Comparison of ENCODE assay signal across 1 cellular context in the genomic region with DNA sequence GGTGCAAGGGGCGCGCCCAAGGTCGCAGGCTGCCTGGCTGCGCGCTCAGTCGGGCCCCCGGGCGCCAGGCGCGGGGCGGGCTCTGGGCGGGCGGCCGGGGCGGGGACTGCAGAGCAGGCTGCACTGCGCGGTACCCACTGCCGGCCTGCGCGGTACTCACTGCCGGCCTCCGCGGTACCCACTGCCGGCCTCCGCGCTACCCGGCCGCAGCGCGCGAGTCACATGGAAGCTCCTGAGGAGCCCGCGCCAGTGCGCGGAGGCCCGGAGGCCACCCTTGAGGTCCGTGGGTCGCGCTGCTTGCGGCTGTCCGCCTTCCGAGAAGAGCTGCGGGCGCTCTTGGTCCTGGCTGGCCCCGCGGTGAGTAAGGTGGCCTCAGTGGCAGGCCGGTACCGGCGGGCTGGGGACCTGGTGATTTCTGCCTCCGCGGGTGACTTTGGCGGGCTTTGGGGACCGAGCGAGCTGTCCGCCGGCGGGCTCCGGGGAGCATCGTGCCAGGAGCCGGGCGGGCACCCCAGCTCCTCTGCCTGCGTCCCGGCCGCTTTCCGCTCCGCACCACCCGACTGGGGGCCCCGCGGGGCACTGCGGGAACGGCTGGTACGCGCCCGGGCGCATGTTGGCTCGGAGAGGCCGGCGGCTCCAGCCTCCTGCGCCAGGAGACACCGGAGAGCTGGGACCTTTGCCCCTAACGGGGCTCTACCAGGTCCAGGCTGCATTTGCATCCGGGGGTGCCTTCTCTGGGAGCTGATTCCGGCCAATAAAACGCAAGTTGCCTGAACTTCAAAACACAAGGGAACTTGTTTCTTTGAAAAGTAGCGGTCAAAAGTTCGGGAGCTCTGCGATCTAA.
A peak's percentile ranks its signal among the peaks of the same experiment; 100 is the strongest.
TF ChIP-seq lines count a peak whose summit lies in the region.

A gene with protein sequence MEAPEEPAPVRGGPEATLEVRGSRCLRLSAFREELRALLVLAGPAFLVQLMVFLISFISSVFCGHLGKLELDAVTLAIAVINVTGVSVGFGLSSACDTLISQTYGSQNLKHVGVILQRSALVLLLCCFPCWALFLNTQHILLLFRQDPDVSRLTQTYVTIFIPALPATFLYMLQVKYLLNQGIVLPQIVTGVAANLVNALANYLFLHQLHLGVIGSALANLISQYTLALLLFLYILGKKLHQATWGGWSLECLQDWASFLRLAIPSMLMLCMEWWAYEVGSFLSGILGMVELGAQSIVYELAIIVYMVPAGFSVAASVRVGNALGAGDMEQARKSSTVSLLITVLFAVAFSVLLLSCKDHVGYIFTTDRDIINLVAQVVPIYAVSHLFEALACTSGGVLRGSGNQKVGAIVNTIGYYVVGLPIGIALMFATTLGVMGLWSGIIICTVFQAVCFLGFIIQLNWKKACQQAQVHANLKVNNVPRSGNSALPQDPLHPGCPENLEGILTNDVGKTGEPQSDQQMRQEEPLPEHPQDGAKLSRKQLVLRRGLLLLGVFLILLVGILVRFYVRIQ (plus strand): TSS at position 137 of the 844 bp plus-strand sequence. CDS start 86 bp downstream, at position 223.

TF ChIP-seq in HepG2, 621 proteins besides CTCF, POLR2A, EP300 and RAD21 (continued from another document and continues in another):
- TF ChIP-seq, protein P1, sequence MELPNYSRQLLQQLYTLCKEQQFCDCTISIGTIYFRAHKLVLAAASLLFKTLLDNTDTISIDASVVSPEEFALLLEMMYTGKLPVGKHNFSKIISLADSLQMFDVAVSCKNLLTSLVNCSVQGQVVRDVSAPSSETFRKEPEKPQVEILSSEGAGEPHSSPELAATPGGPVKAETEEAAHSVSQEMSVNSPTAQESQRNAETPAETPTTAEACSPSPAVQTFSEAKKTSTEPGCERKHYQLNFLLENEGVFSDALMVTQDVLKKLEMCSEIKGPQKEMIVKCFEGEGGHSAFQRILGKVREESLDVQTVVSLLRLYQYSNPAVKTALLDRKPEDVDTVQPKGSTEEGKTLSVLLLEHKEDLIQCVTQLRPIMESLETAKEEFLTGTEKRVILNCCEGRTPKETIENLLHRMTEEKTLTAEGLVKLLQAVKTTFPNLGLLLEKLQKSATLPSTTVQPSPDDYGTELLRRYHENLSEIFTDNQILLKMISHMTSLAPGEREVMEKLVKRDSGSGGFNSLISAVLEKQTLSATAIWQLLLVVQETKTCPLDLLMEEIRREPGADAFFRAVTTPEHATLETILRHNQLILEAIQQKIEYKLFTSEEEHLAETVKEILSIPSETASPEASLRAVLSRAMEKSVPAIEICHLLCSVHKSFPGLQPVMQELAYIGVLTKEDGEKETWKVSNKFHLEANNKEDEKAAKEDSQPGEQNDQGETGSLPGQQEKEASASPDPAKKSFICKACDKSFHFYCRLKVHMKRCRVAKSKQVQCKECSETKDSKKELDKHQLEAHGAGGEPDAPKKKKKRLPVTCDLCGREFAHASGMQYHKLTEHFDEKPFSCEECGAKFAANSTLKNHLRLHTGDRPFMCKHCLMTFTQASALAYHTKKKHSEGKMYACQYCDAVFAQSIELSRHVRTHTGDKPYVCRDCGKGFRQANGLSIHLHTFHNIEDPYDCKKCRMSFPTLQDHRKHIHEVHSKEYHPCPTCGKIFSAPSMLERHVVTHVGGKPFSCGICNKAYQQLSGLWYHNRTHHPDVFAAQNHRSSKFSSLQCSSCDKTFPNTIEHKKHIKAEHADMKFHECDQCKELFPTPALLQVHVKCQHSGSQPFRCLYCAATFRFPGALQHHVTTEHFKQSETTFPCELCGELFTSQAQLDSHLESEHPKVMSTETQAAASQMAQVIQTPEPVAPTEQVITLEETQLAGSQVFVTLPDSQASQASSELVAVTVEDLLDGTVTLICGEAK (IDR thresholded peaks at IDR 0.05): no peak
- TF ChIP-seq, protein P1 (CRISPR knock-in tag; IDR thresholded peaks at IDR 0.05): peak; percentile 32; the same call in 1 of the 2 replicates
- TF ChIP-seq TMF1 (CRISPR knock-in tag; IDR thresholded peaks at IDR 0.05; ENCODE audit: low read depth) (peak; percentile 66; the same call in 1 of the 2 replicates), RARA (CRISPR knock-in tag; IDR thresholded peaks at IDR 0.05) (peak; percentile 52), ADNP (CRISPR knock-in tag; IDR thresholded peaks at IDR 0.05) (no peak), EZH2 (conservative IDR thresholded peaks at IDR 0.05; ENCODE audit: low read depth, low read length) (no peak), ZNF619 (CRISPR knock-in tag; IDR thresholded peaks at IDR 0.05) (no peak), RFX3 (CRISPR knock-in tag; IDR thresholded peaks at IDR 0.05) (no peak), CCDC6 (CRISPR knock-in tag; IDR thresholded peaks at IDR 0.05) (no peak), SUZ12 (IDR thresholded peaks at IDR 0.05; ENCODE audit: low read depth, low read length) (no peak), ARNT (IDR thresholded peaks at IDR 0.05) (no peak), ARID2 (CRISPR knock-in tag; IDR thresholded peaks at IDR 0.05; ENCODE audit: borderline replicate concordance) (no peak), ZNF766 (CRISPR knock-in tag; IDR thresholded peaks at IDR 0.05; ENCODE audit: borderline replicate concordance) (no peak), HOXA5 (CRISPR knock-in tag; IDR thresholded peaks at IDR 0.05) (no peak; the same call in 1 of the 2 replicates), CREB1 (IDR thresholded peaks at IDR 0.05) (no peak), CREB1 (CRISPR knock-in tag; IDR thresholded peaks at IDR 0.05) (no peak), ZNF12 (CRISPR knock-in tag; IDR thresholded peaks at IDR 0.05) (no peak), SKI (IDR thresholded peaks at IDR 0.05; ENCODE audit: partially characterized antibody) (peak; percentile 47), EED (CRISPR knock-in tag; IDR thresholded peaks at IDR 0.05) (no peak; the same call in 1 of the 2 replicates), SNAI1 (CRISPR knock-in tag; IDR thresholded peaks at IDR 0.05; ENCODE audit: borderline replicate concordance) (peak; percentile 89; the same call in 1 of the 2 replicates)
- TF ChIP-seq, protein P2, sequence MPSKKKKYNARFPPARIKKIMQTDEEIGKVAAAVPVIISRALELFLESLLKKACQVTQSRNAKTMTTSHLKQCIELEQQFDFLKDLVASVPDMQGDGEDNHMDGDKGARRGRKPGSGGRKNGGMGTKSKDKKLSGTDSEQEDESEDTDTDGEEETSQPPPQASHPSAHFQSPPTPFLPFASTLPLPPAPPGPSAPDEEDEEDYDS (CRISPR knock-in tag; IDR thresholded peaks at IDR 0.05): peak; percentile 31; the same call in 1 of the 2 replicates
- TF ChIP-seq, protein P3, sequence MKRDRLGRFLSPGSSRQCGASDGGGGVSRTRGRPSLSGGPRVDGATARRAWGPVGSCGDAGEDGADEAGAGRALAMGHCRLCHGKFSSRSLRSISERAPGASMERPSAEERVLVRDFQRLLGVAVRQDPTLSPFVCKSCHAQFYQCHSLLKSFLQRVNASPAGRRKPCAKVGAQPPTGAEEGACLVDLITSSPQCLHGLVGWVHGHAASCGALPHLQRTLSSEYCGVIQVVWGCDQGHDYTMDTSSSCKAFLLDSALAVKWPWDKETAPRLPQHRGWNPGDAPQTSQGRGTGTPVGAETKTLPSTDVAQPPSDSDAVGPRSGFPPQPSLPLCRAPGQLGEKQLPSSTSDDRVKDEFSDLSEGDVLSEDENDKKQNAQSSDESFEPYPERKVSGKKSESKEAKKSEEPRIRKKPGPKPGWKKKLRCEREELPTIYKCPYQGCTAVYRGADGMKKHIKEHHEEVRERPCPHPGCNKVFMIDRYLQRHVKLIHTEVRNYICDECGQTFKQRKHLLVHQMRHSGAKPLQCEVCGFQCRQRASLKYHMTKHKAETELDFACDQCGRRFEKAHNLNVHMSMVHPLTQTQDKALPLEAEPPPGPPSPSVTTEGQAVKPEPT (CRISPR knock-in tag; IDR thresholded peaks at IDR 0.05; ENCODE audit: low read depth): no peak
- TF ChIP-seq, protein P4, sequence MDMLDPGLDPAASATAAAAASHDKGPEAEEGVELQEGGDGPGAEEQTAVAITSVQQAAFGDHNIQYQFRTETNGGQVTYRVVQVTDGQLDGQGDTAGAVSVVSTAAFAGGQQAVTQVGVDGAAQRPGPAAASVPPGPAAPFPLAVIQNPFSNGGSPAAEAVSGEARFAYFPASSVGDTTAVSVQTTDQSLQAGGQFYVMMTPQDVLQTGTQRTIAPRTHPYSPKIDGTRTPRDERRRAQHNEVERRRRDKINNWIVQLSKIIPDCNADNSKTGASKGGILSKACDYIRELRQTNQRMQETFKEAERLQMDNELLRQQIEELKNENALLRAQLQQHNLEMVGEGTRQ (IDR thresholded peaks at IDR 0.05; ENCODE audit: low read depth, low read length): no peak
- TF ChIP-seq, protein P4 (CRISPR knock-in tag; IDR thresholded peaks at IDR 0.05; ENCODE audit: borderline replicate concordance): no peak
- TF ChIP-seq, protein P5, sequence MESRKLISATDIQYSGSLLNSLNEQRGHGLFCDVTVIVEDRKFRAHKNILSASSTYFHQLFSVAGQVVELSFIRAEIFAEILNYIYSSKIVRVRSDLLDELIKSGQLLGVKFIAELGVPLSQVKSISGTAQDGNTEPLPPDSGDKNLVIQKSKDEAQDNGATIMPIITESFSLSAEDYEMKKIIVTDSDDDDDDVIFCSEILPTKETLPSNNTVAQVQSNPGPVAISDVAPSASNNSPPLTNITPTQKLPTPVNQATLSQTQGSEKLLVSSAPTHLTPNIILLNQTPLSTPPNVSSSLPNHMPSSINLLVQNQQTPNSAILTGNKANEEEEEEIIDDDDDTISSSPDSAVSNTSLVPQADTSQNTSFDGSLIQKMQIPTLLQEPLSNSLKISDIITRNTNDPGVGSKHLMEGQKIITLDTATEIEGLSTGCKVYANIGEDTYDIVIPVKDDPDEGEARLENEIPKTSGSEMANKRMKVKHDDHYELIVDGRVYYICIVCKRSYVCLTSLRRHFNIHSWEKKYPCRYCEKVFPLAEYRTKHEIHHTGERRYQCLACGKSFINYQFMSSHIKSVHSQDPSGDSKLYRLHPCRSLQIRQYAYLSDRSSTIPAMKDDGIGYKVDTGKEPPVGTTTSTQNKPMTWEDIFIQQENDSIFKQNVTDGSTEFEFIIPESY (CRISPR knock-in tag; IDR thresholded peaks at IDR 0.05): no peak
- TF ChIP-seq, protein P6, sequence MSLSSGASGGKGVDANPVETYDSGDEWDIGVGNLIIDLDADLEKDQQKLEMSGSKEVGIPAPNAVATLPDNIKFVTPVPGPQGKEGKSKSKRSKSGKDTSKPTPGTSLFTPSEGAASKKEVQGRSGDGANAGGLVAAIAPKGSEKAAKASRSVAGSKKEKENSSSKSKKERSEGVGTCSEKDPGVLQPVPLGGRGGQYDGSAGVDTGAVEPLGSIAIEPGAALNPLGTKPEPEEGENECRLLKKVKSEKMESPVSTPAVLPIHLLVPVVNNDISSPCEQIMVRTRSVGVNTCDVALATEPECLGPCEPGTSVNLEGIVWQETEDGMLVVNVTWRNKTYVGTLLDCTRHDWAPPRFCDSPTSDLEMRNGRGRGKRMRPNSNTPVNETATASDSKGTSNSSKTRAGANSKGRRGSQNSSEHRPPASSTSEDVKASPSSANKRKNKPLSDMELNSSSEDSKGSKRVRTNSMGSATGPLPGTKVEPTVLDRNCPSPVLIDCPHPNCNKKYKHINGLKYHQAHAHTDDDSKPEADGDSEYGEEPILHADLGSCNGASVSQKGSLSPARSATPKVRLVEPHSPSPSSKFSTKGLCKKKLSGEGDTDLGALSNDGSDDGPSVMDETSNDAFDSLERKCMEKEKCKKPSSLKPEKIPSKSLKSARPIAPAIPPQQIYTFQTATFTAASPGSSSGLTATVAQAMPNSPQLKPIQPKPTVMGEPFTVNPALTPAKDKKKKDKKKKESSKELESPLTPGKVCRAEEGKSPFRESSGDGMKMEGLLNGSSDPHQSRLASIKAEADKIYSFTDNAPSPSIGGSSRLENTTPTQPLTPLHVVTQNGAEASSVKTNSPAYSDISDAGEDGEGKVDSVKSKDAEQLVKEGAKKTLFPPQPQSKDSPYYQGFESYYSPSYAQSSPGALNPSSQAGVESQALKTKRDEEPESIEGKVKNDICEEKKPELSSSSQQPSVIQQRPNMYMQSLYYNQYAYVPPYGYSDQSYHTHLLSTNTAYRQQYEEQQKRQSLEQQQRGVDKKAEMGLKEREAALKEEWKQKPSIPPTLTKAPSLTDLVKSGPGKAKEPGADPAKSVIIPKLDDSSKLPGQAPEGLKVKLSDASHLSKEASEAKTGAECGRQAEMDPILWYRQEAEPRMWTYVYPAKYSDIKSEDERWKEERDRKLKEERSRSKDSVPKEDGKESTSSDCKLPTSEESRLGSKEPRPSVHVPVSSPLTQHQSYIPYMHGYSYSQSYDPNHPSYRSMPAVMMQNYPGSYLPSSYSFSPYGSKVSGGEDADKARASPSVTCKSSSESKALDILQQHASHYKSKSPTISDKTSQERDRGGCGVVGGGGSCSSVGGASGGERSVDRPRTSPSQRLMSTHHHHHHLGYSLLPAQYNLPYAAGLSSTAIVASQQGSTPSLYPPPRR (CRISPR knock-in tag; IDR thresholded peaks at IDR 0.05; ENCODE audit: borderline replicate concordance): no peak
- TF ChIP-seq, protein P7, sequence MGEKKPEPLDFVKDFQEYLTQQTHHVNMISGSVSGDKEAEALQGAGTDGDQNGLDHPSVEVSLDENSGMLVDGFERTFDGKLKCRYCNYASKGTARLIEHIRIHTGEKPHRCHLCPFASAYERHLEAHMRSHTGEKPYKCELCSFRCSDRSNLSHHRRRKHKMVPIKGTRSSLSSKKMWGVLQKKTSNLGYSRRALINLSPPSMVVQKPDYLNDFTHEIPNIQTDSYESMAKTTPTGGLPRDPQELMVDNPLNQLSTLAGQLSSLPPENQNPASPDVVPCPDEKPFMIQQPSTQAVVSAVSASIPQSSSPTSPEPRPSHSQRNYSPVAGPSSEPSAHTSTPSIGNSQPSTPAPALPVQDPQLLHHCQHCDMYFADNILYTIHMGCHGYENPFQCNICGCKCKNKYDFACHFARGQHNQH (CRISPR knock-in tag; IDR thresholded peaks at IDR 0.05): 0 out of 2 replicates have a peak, but pooled peaks have one; percentile 28
